ENCODE assay signal across 31 cellular contexts in genomic region chr22:36736701-36737320, GRCh38. TPM values are rescaled to one million over a fixed set of nuclear protein-coding genes. Genes with fewer than 3 reads are reported as not detected.
A peak's percentile ranks its signal among the peaks of the same experiment; 100 is the strongest.
DNase-seq lines count a peak whose midpoint lies in the region; ATAC-seq, FAIRE-seq and TF ChIP-seq lines count a peak whose summit lies in the region.
"Had no signal": no experiment of that assay in that cellular context is flagged by ENCODE, and none has a peak within 500 bp of the region (broad histone marks: within the 10 kb centered on the region; RNA-seq: fewer than 3 reads in every experiment).

No MANE protein-coding gene starts in this region.

- H3K27ac ChIP-seq in K562 (ENCODE audit: extremely low read depth, low read depth, low read length) (no peak overlapping the region), lower lobe of right lung (no peak overlapping the region), vagina (no peak overlapping the region)
- H3K27ac ChIP-seq: body of pancreas, spleen, thyroid gland had no signal

- TF ChIP-seq EP300 in K562 (IDR thresholded peaks at IDR 0.05; ENCODE audit: low read length) = no peak

- no peaks in the 10 kb centered on the region for H3K36me3 Mint-ChIP-seq in natural killer cell treated with Interleukin-12 subunit alpha and Interleukin-12 subunit beta and Interleukin-15 and Interleukin-18, amount 100 ng/mL, for 72 hours
- no peaks in the 10 kb centered on the region for H3K36me3 Mint-ChIP-seq in natural killer cell

- in situ Hi-C loops in K562 (cut with MboI) = no loop called here

- peaks cover 0 to 5% of the 10 kb centered on the region in 2 experiments; a peak in 2 of 5 replicates for H3K27me3 ChIP-seq in K562 (ENCODE audit: control insufficient read depth in 2 of 2, insufficient read depth in 2 of 2, low read length in 2 of 2)
- peaks cover 9% of the 10 kb centered on the region for H3K27me3 ChIP-seq in lower lobe of right lung (ENCODE audit: low read depth)
- H3K27me3 ChIP-seq in vagina = no peaks in the 10 kb centered on the region
- H3K27me3 ChIP-seq: body of pancreas, thyroid gland had no signal

- TF ChIP-seq RAD21 in K562 (CRISPR knock-in tag; conservative IDR thresholded peaks at IDR 0.05 in 1 of 2, IDR thresholded peaks at IDR 0.05 in 1 of 2) = no peak

- CTCF ChIA-PET in K562 (lab: Yijun Ruan, JAX; ENCODE audit: low intra/inter-chr PET ratio) = no interaction called here

- peak; percentile 40 for DNase-seq in natural killer cell treated with Interleukin-12 subunit alpha and Interleukin-12 subunit beta and Interleukin-15 and Interleukin-18, amount 100 ng/mL, for 72 hours (ENCODE audit: low spot score)
- DNase-seq in natural killer cell = no peak
- no peak for DNase-seq in K562 (ENCODE audit: extremely low read depth in 1 of 4, low spot score in 3 of 4)
- DNase-seq in lower lobe of right lung = no peak
- peak; percentile 40 to 92 for DNase-seq in vagina (ENCODE audit: extremely low spot score in 2 of 2)
- no peak for DNase-seq in stimulated activated CD4-positive, alpha-beta T cell treated with anti-CD3 and anti-CD28 coated beads, Interleukin-4, amount 100 ng/mL, for 4 hours
- DNase-seq: activated CD4-positive, alpha-beta memory T cell treated with anti-CD3 and anti-CD28 coated beads, Interleukin-2, amount 10 ng/mL, durations not matched to agents 7 days and 5 days; activated CD4-positive, alpha-beta T cell treated with anti-CD3 and anti-CD28 coated beads for 1 hour; activated CD8-positive, alpha-beta memory T cell treated with anti-CD3 and anti-CD28 coated beads, Interleukin-2, amount 50 U/mL, for 4 hours; activated naive CD4-positive, alpha-beta T cell; AML-193; cerebellar nuclear complex; DMS 273 treated with DMSO at 0.1 percent for 48 hours; Karpas-422; right cardiac atrium; SK-N-SH; spleen; stimulated activated naive CD8-positive, alpha-beta T cell treated with anti-CD3 and anti-CD28 coated beads, Interleukin-15, amount 100 ng/mL, for 72 hours; T-helper 2 cell; thyroid gland had no signal

- H3K9me3 ChIP-seq in K562 (replicated peaks; ENCODE audit: control insufficient read depth, insufficient read depth, low read depth, low read length) (no peaks in the 10 kb centered on the region), lower lobe of right lung (no peaks in the 10 kb centered on the region), vagina (no peaks in the 10 kb centered on the region)
- H3K9me3 ChIP-seq: body of pancreas, SK-N-SH, thyroid gland had no signal

- H3K4me2 ChIP-seq in K562 (ENCODE audit: insufficient read depth, low read length) = no peak overlapping the region
- H3K4me2 ChIP-seq: GM23338, SK-N-SH had no signal

- no TSS peak for BruUV-seq in K562 (replicated peaks; lab: Mats Ljungman, UMichigan)

- intact Hi-C loops in natural killer cell (cut with micrococcal nuclease) = no loop called here
- intact Hi-C loops in K562 (cut with micrococcal nuclease) = no loop called here
- intact Hi-C loops in lower lobe of right lung (cut with DNase I) = no loop called here
- intact Hi-C loops in vagina (cut with DNase I) = no loop called here

- H3K27ac Mint-ChIP-seq in natural killer cell treated with Interleukin-12 subunit alpha and Interleukin-12 subunit beta and Interleukin-15 and Interleukin-18, amount 100 ng/mL, for 72 hours = no peak overlapping the region
- H3K27ac Mint-ChIP-seq in natural killer cell = no peak overlapping the region
- H3K27ac Mint-ChIP-seq: activated CD4-positive, alpha-beta memory T cell treated with anti-CD3 and anti-CD28 coated beads, Interleukin-2, amount 10 ng/mL, durations not matched to agents 7 days and 5 days; GM23338; memory B cell; stimulated activated naive CD8-positive, alpha-beta T cell treated with anti-CD3 and anti-CD28 coated beads, Interleukin-15, amount 100 ng/mL, for 72 hours had no signal

- no peak for TF ChIP-seq CTCF in natural killer cell (IDR thresholded peaks at IDR 0.05)
- no peak for TF ChIP-seq CTCF in K562 (IDR thresholded peaks at IDR 0.05 in 2 of 3, conservative IDR thresholded peaks at IDR 0.05 in 1 of 3; ENCODE audit: insufficient read depth in 2 of 3, low read depth in 1 of 3, low read length in 3 of 3)
- TF ChIP-seq CTCF in lower lobe of right lung (IDR thresholded peaks at IDR 0.05) = no peak
- TF ChIP-seq CTCF in vagina (IDR thresholded peaks at IDR 0.05) = no peak

- H2AFZ ChIP-seq in K562 (ENCODE audit: low read depth, low read length) = no peak overlapping the region
- H2AFZ ChIP-seq: GM23338 had no signal

- H3K79me2 ChIP-seq in K562 (ENCODE audit: control insufficient read depth, insufficient read depth, low read length) = no peaks in the 10 kb centered on the region

- FAIRE-seq in K562 (lab: Jason Lieb, UNC) = no peak
- FAIRE-seq: GM18507 had no signal

- H3K9me3 Mint-ChIP-seq in natural killer cell treated with Interleukin-12 subunit alpha and Interleukin-12 subunit beta and Interleukin-15 and Interleukin-18, amount 100 ng/mL, for 72 hours = no peaks in the 10 kb centered on the region
- H3K9me3 Mint-ChIP-seq in natural killer cell = no peaks in the 10 kb centered on the region
- H3K9me3 Mint-ChIP-seq: activated CD4-positive, alpha-beta memory T cell treated with anti-CD3 and anti-CD28 coated beads, Interleukin-2, amount 10 ng/mL, durations not matched to agents 7 days and 5 days; stimulated activated naive CD8-positive, alpha-beta T cell treated with anti-CD3 and anti-CD28 coated beads, Interleukin-15, amount 100 ng/mL, for 72 hours had no signal

- H4K20me1 ChIP-seq in K562 (replicated peaks; ENCODE audit: control insufficient read depth, insufficient read depth, low read length) = no peaks in the 10 kb centered on the region

- H3K4me1 Mint-ChIP-seq in natural killer cell treated with Interleukin-12 subunit alpha and Interleukin-12 subunit beta and Interleukin-15 and Interleukin-18, amount 100 ng/mL, for 72 hours (ENCODE audit: low read depth in 2 of 2) = no peaks in the 10 kb centered on the region
- H3K4me1 Mint-ChIP-seq in natural killer cell = no peaks in the 10 kb centered on the region
- H3K4me1 Mint-ChIP-seq: activated CD4-positive, alpha-beta memory T cell treated with anti-CD3 and anti-CD28 coated beads, Interleukin-2, amount 10 ng/mL, durations not matched to agents 7 days and 5 days; memory B cell; stimulated activated naive CD8-positive, alpha-beta T cell treated with anti-CD3 and anti-CD28 coated beads, Interleukin-15, amount 100 ng/mL, for 72 hours had no signal

- ATAC-seq in natural killer cell treated with Interleukin-12 subunit alpha and Interleukin-12 subunit beta and Interleukin-15 and Interleukin-18, amount 100 ng/mL, for 72 hours = no peak
- ATAC-seq in natural killer cell (no peak), K562 (no peak), lower lobe of right lung (peak; percentile 26 to 45), HG03025 (IDR thresholded peaks at IDR 0.05; ENCODE audit: low FRiP score, unreplicated experiment) (no peak), HG03571 (IDR thresholded peaks at IDR 0.05; ENCODE audit: unreplicated experiment) (no peak)
- ATAC-seq: body of pancreas; GM23338; stimulated activated naive CD8-positive, alpha-beta T cell treated with anti-CD3 and anti-CD28 coated beads, Interleukin-15, amount 100 ng/mL, for 72 hours had no signal

- H3K4me3 ChIP-seq in K562 (no peak overlapping the region), lower lobe of right lung (no peak overlapping the region), vagina (no peak overlapping the region)
- H3K4me3 ChIP-seq: body of pancreas, GM23338, spleen, thyroid gland had no signal

- WGBS in K562 (ENCODE audit: insufficient coverage, low coverage, missing lambda C conversion rate) = 2% methylated on average over 9 of the region's 10 CpGs

- POLR2A ChIA-PET in K562 (lab: Yijun Ruan, JAX) = no interaction called here

- H3K9me1 ChIP-seq in K562 (ENCODE audit: control insufficient read depth, insufficient read depth, low read length) = no peaks in the 10 kb centered on the region

- TF ChIP-seq POLR2A in K562 (conservative IDR thresholded peaks at IDR 0.05) (no peak), vagina (IDR thresholded peaks at IDR 0.05) (no peak)

- H3K4me3 Mint-ChIP-seq in natural killer cell treated with Interleukin-12 subunit alpha and Interleukin-12 subunit beta and Interleukin-15 and Interleukin-18, amount 100 ng/mL, for 72 hours = no peak overlapping the region
- no peak overlapping the region for H3K4me3 Mint-ChIP-seq in natural killer cell
- H3K4me3 Mint-ChIP-seq: activated CD4-positive, alpha-beta memory T cell treated with anti-CD3 and anti-CD28 coated beads, Interleukin-2, amount 10 ng/mL, durations not matched to agents 7 days and 5 days; GM23338; memory B cell; stimulated activated naive CD8-positive, alpha-beta T cell treated with anti-CD3 and anti-CD28 coated beads, Interleukin-15, amount 100 ng/mL, for 72 hours had no signal

- peaks cover 33 to 35% of the 10 kb centered on the region in 2 donors for H3K27me3 Mint-ChIP-seq in natural killer cell treated with Interleukin-12 subunit alpha and Interleukin-12 subunit beta and Interleukin-15 and Interleukin-18, amount 100 ng/mL, for 72 hours
- H3K27me3 Mint-ChIP-seq in natural killer cell (ENCODE audit: low read depth in 2 of 2) = peaks cover 30 to 38% of the 10 kb centered on the region in 2 donors

- H3K4me1 ChIP-seq in K562 (replicated peaks in 1 of 2; ENCODE audit: control insufficient read depth in 2 of 2, insufficient read depth in 2 of 2, low read length in 2 of 2) (no peaks in the 10 kb centered on the region), lower lobe of right lung (peaks cover 9% of the 10 kb centered on the region), vagina (no peaks in the 10 kb centered on the region)
- H3K4me1 ChIP-seq: thyroid gland had no signal

- H3K9ac ChIP-seq in K562 (ENCODE audit: insufficient read depth in 1 of 2, low read depth in 2 of 2, low read length in 2 of 2) = no peak overlapping the region
- H3K9ac ChIP-seq: SK-N-SH had no signal

- H3K36me3 ChIP-seq in K562 (ENCODE audit: control insufficient read depth, insufficient read depth, low read length) (no peaks in the 10 kb centered on the region), lower lobe of right lung (no peaks in the 10 kb centered on the region), vagina (no peaks in the 10 kb centered on the region)
- H3K36me3 ChIP-seq: spleen, thyroid gland had no signal

RNA-seq across cellular contexts. Expression of gene CACNG2, which starts 33.3 kb away (rescaled TPM):
- total RNA-seq in natural killer cell treated with Interleukin-12 subunit alpha and Interleukin-12 subunit beta and Interleukin-15 and Interleukin-18, amount 100 ng/mL, for 72 hours = not detected
- total RNA-seq in natural killer cell = not detected
- not detected in 2 replicates for total RNA-seq in K562 (2011; cell fraction: chromatin; rRNA removed; ENCODE audit: low replicate concordance)
- total RNA-seq in K562 (2011; cell fraction: nucleolus; rRNA removed) = not detected in 2 replicates
- not detected in 2 replicates for total RNA-seq in K562 (2011; cell fraction: nucleoplasm; rRNA removed)
- not detected in 2 replicates for total RNA-seq in K562 (2014; rRNA removed)
- not detected in 2 replicates for total RNA-seq in K562 (2014; rRNA removed; fragmentation: Illumina TruSeq; extraction: Trizol)
- total RNA-seq in K562 (2015; rRNA removed; fragmentation: Illumina TruSeq; extraction: Trizol) = not detected in 2 replicates
- total RNA-seq in K562 (2021) = not detected in 2 replicates
- not detected in 2 replicates for polyA plus RNA-seq in K562 (2011; rRNA removed)
- not detected in 2 replicates for polyA plus RNA-seq in K562 (2011; cell fraction: cytosol; rRNA removed)
- not detected in 2 replicates for polyA plus RNA-seq in K562 (2011; cell fraction: nucleus; rRNA removed)
- polyA plus RNA-seq in K562 (2012) = not detected in 2 replicates
- polyA plus RNA-seq in K562 (2014; fragmentation: Illumina TruSeq; extraction: Trizol) = not detected in 2 replicates
- not detected for polyA plus RNA-seq in K562 (2014; fragmentation: Nextera tagmentation; extraction: Ambion mirVana)
- polyA plus RNA-seq in K562 (2014; rRNA removed) = not detected in 2 replicates
- not detected in 2 replicates for polyA minus RNA-seq in K562 (2011; rRNA and poly(A)+ RNA removed)
- polyA minus RNA-seq in K562 (2011; cell fraction: cytosol; rRNA and poly(A)+ RNA removed) = not detected in 2 replicates
- polyA minus RNA-seq in K562 (2011; cell fraction: nucleus; rRNA and poly(A)+ RNA removed) = not detected in 2 replicates
- not detected for total RNA-seq in lower lobe of right lung
- total RNA-seq in vagina = not detected
- total RNA-seq: A673; activated CD4-positive, alpha-beta memory T cell treated with anti-CD3 and anti-CD28 coated beads, Interleukin-2, amount 10 ng/mL, durations not matched to agents 7 days and 5 days; body of pancreas; glomerular endothelial cell; GM23338; NCI-H460; OCI-LY7; right cardiac atrium; spleen; thyroid gland had no signal
- polyA plus RNA-seq: adipose tissue, GM23338, right cardiac atrium, SK-N-SH, spleen had no signal

RNA-seq across cellular contexts. Expression of gene IFT27, which starts 39.1 kb away (rescaled TPM):
- 10 to 100 TPM; 23.3 to 37.8 TPM for total RNA-seq in natural killer cell treated with Interleukin-12 subunit alpha and Interleukin-12 subunit beta and Interleukin-15 and Interleukin-18, amount 100 ng/mL, for 72 hours
- 10 to 100 TPM; 16.5 to 30.1 (median 27.1) TPM for total RNA-seq in natural killer cell
- total RNA-seq in K562 (2011; cell fraction: chromatin; rRNA removed; ENCODE audit: low replicate concordance) = 0.72 and 1.1 TPM in 2 replicates
- total RNA-seq in K562 (2011; cell fraction: nucleolus; rRNA removed) = 0.13 and 0.17 TPM in 2 replicates
- 0.22 and 0.46 TPM in 2 replicates for total RNA-seq in K562 (2011; cell fraction: nucleoplasm; rRNA removed)
- 0.12 and 0.18 TPM in 2 replicates for total RNA-seq in K562 (2014; rRNA removed)
- total RNA-seq in K562 (2014; rRNA removed; fragmentation: Illumina TruSeq; extraction: Trizol) = 0.29 and 0.38 TPM in 2 replicates
- 0.38 and 0.54 TPM in 2 replicates for total RNA-seq in K562 (2015; rRNA removed; fragmentation: Illumina TruSeq; extraction: Trizol)
- 0.51 and 1.4 TPM in 2 replicates for total RNA-seq in K562 (2021)
- 0.01 and 0.42 TPM in 2 replicates for polyA plus RNA-seq in K562 (2011; rRNA removed)
- polyA plus RNA-seq in K562 (2011; cell fraction: cytosol; rRNA removed) = 0.18 and 0.19 TPM in 2 replicates
- 0.50 and 0.56 TPM in 2 replicates for polyA plus RNA-seq in K562 (2011; cell fraction: nucleus; rRNA removed)
- polyA plus RNA-seq in K562 (2012) = 0.90 and 3.4 TPM in 2 replicates
- 0.10 and 0.37 TPM in 2 replicates for polyA plus RNA-seq in K562 (2014; fragmentation: Illumina TruSeq; extraction: Trizol)
- polyA plus RNA-seq in K562 (2014; fragmentation: Nextera tagmentation; extraction: Ambion mirVana) = under 1 TPM in 1 of 2 experiments, not detected in 1; 0.06 TPM
- polyA plus RNA-seq in K562 (2014; rRNA removed) = 0.09 and 0.18 TPM in 2 replicates
- polyA minus RNA-seq in K562 (2011; rRNA and poly(A)+ RNA removed) = 0.04 and 0.06 TPM in 2 replicates
- not detected in 2 replicates for polyA minus RNA-seq in K562 (2011; cell fraction: cytosol; rRNA and poly(A)+ RNA removed)
- polyA minus RNA-seq in K562 (2011; cell fraction: nucleus; rRNA and poly(A)+ RNA removed) = 0.11 and 0.13 TPM in 2 replicates
- total RNA-seq in lower lobe of right lung = 30.2 TPM
- 15.0 TPM for total RNA-seq in vagina

Comparison
In these comparisons a context has a peak if more than half of its experiments do, and no peak if none do; other contexts are left out.
1. DNase-seq: peak in natural killer cell treated with Interleukin-12 subunit alpha and Interleukin-12 subunit beta and Interleukin-15 and Interleukin-18, amount 100 ng/mL, for 72 hours (single experiment) and vagina (2 of 2); none in natural killer cell (single experiment), K562 (0 of 4), lower lobe of right lung (single experiment) and stimulated activated CD4-positive, alpha-beta T cell treated with anti-CD3 and anti-CD28 coated beads, Interleukin-4, amount 100 ng/mL, for 4 hours (0 of 2).
2. ATAC-seq: peak in lower lobe of right lung (2 of 2); none in natural killer cell treated with Interleukin-12 subunit alpha and Interleukin-12 subunit beta and Interleukin-15 and Interleukin-18, amount 100 ng/mL, for 72 hours (0 of 2), natural killer cell (0 of 3), K562 (single experiment), HG03025 (single experiment) and HG03571 (single experiment).